In genomic region chr19:55643003-55643732, GRCh38 we compare ENCODE assay signal across 8 cellular contexts. TPM values are rescaled to one million over a fixed set of nuclear protein-coding genes. Genes with fewer than 3 reads are reported as not detected.
A peak's percentile ranks its signal among the peaks of the same experiment; 100 is the strongest.
DNase-seq lines count a peak whose midpoint lies in the region; ATAC-seq and TF ChIP-seq lines count a peak whose summit lies in the region.

Gene ZNF581, plus strand, starts transcription at chr19:55643649. Its CDS starts 923 bp downstream, at chr19:55644572.

- H3K4me2 ChIP-seq in SK-N-SH, result peak within 1 kb of the TSS; percentile 95

- H3K4me1 Mint-ChIP-seq in activated naive CD4-positive, alpha-beta T cell treated with anti-CD3 and anti-CD28 coated beads, Interleukin-2, amount 10 ng/mL, durations not matched to agents 7 days and 5 days, result peaks cover 67% of the 10 kb centered on the region

- no peaks in the 10 kb centered on the region for H3K9me3 ChIP-seq in SK-N-SH
- H3K9me3 ChIP-seq in neutrophil, result no peaks in the 10 kb centered on the region
- H3K9me3 ChIP-seq in suprapubic skin, result no peaks in the 10 kb centered on the region

- H3K4me1 ChIP-seq in ACC112 (ENCODE audit: control insufficient read depth, insufficient read depth, low read length, unreplicated experiment) (peaks cover 9% of the 10 kb centered on the region), SK-N-SH (ENCODE audit: control insufficient read depth in 1 of 2, insufficient read depth in 2 of 2, low read depth in 1 of 2, low read length in 1 of 2) (peaks cover 21 to 43% of the 10 kb centered on the region in 2 experiments; a peak in 2 of 4 replicates), neutrophil (ENCODE audit: control insufficient read depth in 1 of 2, insufficient read depth in 1 of 2, low read depth in 1 of 2, low read length in 1 of 2) (peaks cover 53 to 65% of the 10 kb centered on the region in 2 experiments), suprapubic skin (peaks cover 70% of the 10 kb centered on the region)

- H3K27ac Mint-ChIP-seq in activated naive CD4-positive, alpha-beta T cell treated with anti-CD3 and anti-CD28 coated beads, Interleukin-2, amount 10 ng/mL, durations not matched to agents 7 days and 5 days, result peak within 1 kb of the TSS; percentile 93

- TF ChIP-seq EP300 in SK-N-SH (IDR thresholded peaks at IDR 0.05; ENCODE audit: borderline replicate concordance in 1 of 2, low read depth in 1 of 2, low read length in 1 of 2), result peak in 1 of 2 experiments; percentile 34; a peak in 1 of 4 replicates
- no peak for TF ChIP-seq EP300 in suprapubic skin (IDR thresholded peaks at IDR 0.05)

- POLR2A ChIA-PET in SK-N-SH (lab: Yijun Ruan, JAX), result interaction anchor here (1.2 kb wide), 1 partner anchor 11 kb away, joined by 4 read pairs; the partner anchor contains the start of gene U2AF2

- H3K79me2 ChIP-seq in ACC112 (ENCODE audit: control insufficient read depth, insufficient read depth, low read length, unreplicated experiment) (peaks cover 33% of the 10 kb centered on the region), SK-N-SH (ENCODE audit: insufficient read depth) (peaks cover 83% of the 10 kb centered on the region)

- no peaks in the 10 kb centered on the region for H4K20me1 ChIP-seq in SK-N-SH (ENCODE audit: insufficient read depth)

- peaks cover 13% of the 10 kb centered on the region for H3K36me3 Mint-ChIP-seq in activated naive CD4-positive, alpha-beta T cell treated with anti-CD3 and anti-CD28 coated beads, Interleukin-2, amount 10 ng/mL, durations not matched to agents 7 days and 5 days

- H3K9me3 Mint-ChIP-seq in activated naive CD4-positive, alpha-beta T cell treated with anti-CD3 and anti-CD28 coated beads, Interleukin-2, amount 10 ng/mL, durations not matched to agents 7 days and 5 days, result no peaks in the 10 kb centered on the region

- TF ChIP-seq CTCF in SK-N-SH (IDR thresholded peaks at IDR 0.05) (no peak), neutrophil (IDR thresholded peaks at IDR 0.05) (no peak), suprapubic skin (IDR thresholded peaks at IDR 0.05) (no peak)

- H3F3A ChIP-seq in SK-N-SH (replicated peaks; ENCODE audit: insufficient read depth), result peaks cover 43% of the 10 kb centered on the region

- TF ChIP-seq POLR2A in suprapubic skin (IDR thresholded peaks at IDR 0.05), result no peak

- WGBS in SK-N-SH (ENCODE audit: low lambda C conversion rate), result 8% methylated on average over 37 of the region's 42 CpGs
- 0% methylated on average over 34 of the region's 42 CpGs for WGBS in suprapubic skin

- peak within 1 kb of the TSS; percentile 29; the same call in 1 of the 2 replicates for H3K27ac ChIP-seq in ACC112 (ENCODE audit: low read depth, low read length)
- H3K27ac ChIP-seq in SK-N-SH (ENCODE audit: low read depth in 2 of 2, low read length in 1 of 2), result peak within 1 kb of the TSS; percentile 85 to 88
- peak within 1 kb of the TSS; percentile 83 for H3K27ac ChIP-seq in neutrophil
- peak within 1 kb of the TSS; percentile 87 for H3K27ac ChIP-seq in suprapubic skin

- no peaks in the 10 kb centered on the region for H3K27me3 ChIP-seq in ACC112 (ENCODE audit: insufficient read depth, low read length)
- H3K27me3 ChIP-seq in SK-N-SH (ENCODE audit: insufficient read depth), result no peaks in the 10 kb centered on the region
- H3K27me3 ChIP-seq in neutrophil, result peaks cover 46% of the 10 kb centered on the region
- H3K27me3 ChIP-seq in suprapubic skin, result no peaks in the 10 kb centered on the region

- no peaks in the 10 kb centered on the region for H3K27me3 Mint-ChIP-seq in activated naive CD4-positive, alpha-beta T cell treated with anti-CD3 and anti-CD28 coated beads, Interleukin-2, amount 10 ng/mL, durations not matched to agents 7 days and 5 days

- H2AFZ ChIP-seq in ACC112 (ENCODE audit: low read length, unreplicated experiment) (no peak within 1 kb of the TSS), SK-N-SH (ENCODE audit: low read depth) (no peak within 1 kb of the TSS)

- TF ChIP-seq RAD21 in SK-N-SH (IDR thresholded peaks at IDR 0.05; ENCODE audit: low read length), result no peak

- H3K4me3 Mint-ChIP-seq in activated naive CD4-positive, alpha-beta T cell treated with anti-CD3 and anti-CD28 coated beads, Interleukin-2, amount 10 ng/mL, durations not matched to agents 7 days and 5 days, result peak within 1 kb of the TSS; percentile 92

- H3K36me3 ChIP-seq in ACC112 (ENCODE audit: insufficient read depth, low read length), result no peaks in the 10 kb centered on the region; the same call in 1 of the 2 replicates
- H3K36me3 ChIP-seq in SK-N-SH (replicated peaks in 1 of 2; ENCODE audit: control insufficient read depth in 1 of 2, insufficient read depth in 2 of 2, low read length in 1 of 2), result peaks cover 5 to 13% of the 10 kb centered on the region in 2 experiments
- peaks cover 19% of the 10 kb centered on the region for H3K36me3 ChIP-seq in neutrophil
- peaks cover 13% of the 10 kb centered on the region for H3K36me3 ChIP-seq in suprapubic skin

- H3K4me3 ChIP-seq in ACC112 (ENCODE audit: low read depth, low read length) (peak within 1 kb of the TSS; percentile 96), SK-N-SH (ENCODE audit: low read depth in 2 of 2, low read length in 1 of 2) (peak within 1 kb of the TSS; percentile 53 to 81), neutrophil (ENCODE audit: low read depth in 1 of 2, low read length in 1 of 2) (peak within 1 kb of the TSS; percentile 73 to 96), suprapubic skin (peak within 1 kb of the TSS; percentile 93)

- no peaks in the 10 kb centered on the region for H3K9me2 ChIP-seq in SK-N-SH

- DNase-seq in LHCN-M2 (ENCODE audit: low read depth) (peak; percentile 68), SK-N-SH (peak; percentile 90), germinal center (ENCODE audit: low spot score) (peak; percentile 80), suprapubic skin (ENCODE audit: low spot score in 2 of 2) (peak; percentile 90 to 91)
- DNase-seq in activated naive CD4-positive, alpha-beta T cell treated with anti-CD3 and anti-CD28 coated beads, Interleukin-2, amount 10 ng/mL, durations not matched to agents 7 days and 5 days, result peak; percentile 84

- CTCF ChIA-PET in SK-N-SH (lab: Yijun Ruan, JAX), result interaction anchor here (1.2 to 3.9 kb wide), 4 partner anchors 11 to 37 kb away, joined by 3 to 22 read pairs (median 7); partner anchors contain the start of gene U2AF2
- CTCF ChIA-PET in activated naive CD4-positive, alpha-beta T cell treated with anti-CD3 and anti-CD28 coated beads, Interleukin-2, amount 10 ng/mL, durations not matched to agents 7 days and 5 days (lab: Charles Lee), result interaction anchor here (0.9 to 2.7 kb wide), 4 partner anchors 10 to 139 kb away, joined by 3 to 15 read pairs (median 3); no protein-coding TSS in a partner anchor

- peak within 1 kb of the TSS; percentile 86 for H3K9ac ChIP-seq in SK-N-SH

- ATAC-seq in GM18868 (IDR thresholded peaks at IDR 0.05; ENCODE audit: unreplicated experiment), result peak; percentile 27

TF ChIP-seq in SK-N-SH, 30 proteins besides CTCF, POLR2A, EP300 and RAD21 (continues in another document):
- no peak for TF ChIP-seq EZH2phosphoT487 (IDR thresholded peaks at IDR 0.05; ENCODE audit: borderline replicate concordance, low read depth)
- TF ChIP-seq REST (IDR thresholded peaks at IDR 0.05; ENCODE audit: low read depth, low read length), result 0 out of 2 replicates have a peak, but pooled peaks have one; percentile 38
- TF ChIP-seq MAX (IDR thresholded peaks at IDR 0.05; ENCODE audit: low read depth), result peak; percentile 86
- TF ChIP-seq MXI1 (IDR thresholded peaks at IDR 0.05; ENCODE audit: low read depth, low read length), result peak; percentile 78
- TF ChIP-seq MEF2A (IDR thresholded peaks at IDR 0.05; ENCODE audit: borderline replicate concordance, low read depth), result no peak
- TF ChIP-seq RFX5 (IDR thresholded peaks at IDR 0.05; ENCODE audit: low read length), result no peak
- no peak for TF ChIP-seq USF2 (IDR thresholded peaks at IDR 0.05; ENCODE audit: borderline replicate concordance, low read depth, low read length)
- no peak for TF ChIP-seq SMC3 (IDR thresholded peaks at IDR 0.05; ENCODE audit: low read depth, low read length)
- TF ChIP-seq POLR2AphosphoS5 (IDR thresholded peaks at IDR 0.05; ENCODE audit: low read depth, low read length), result 0 out of 2 replicates have a peak, but pooled peaks have one; percentile 46

RNA-seq across cellular contexts. Expression of gene ZNF581, which starts in this region (rescaled TPM):
- total RNA-seq in LHCN-M2 (2014; rRNA removed) (11.4 and 15.4 TPM in 2 replicates), suprapubic skin (10 to 100 TPM; 16.3 to 27.1 (median 20.2) TPM)
- polyA plus RNA-seq in LHCN-M2 (2012), result 21.0 TPM
- polyA plus RNA-seq in SK-N-SH (2012; rRNA removed), result 24.2 and 24.7 TPM in 2 replicates
- 14.5 and 20.7 TPM in 2 replicates for polyA plus RNA-seq in SK-N-SH (2012; cell fraction: cytosol; rRNA removed)
- 27.5 and 35.6 TPM in 2 replicates for polyA plus RNA-seq in SK-N-SH (2012; cell fraction: nucleus; rRNA removed)

Comparison
In these comparisons a context has a peak if more than half of its experiments do, and no peak if none do; other contexts are left out.
1. Peak in every context shown above with its lines: DNase-seq, ATAC-seq, H3K4me3 ChIP-seq and H3K27ac ChIP-seq.
2. H3K27ac ChIP-seq: peak in every context shown above with its lines; median percentile 87 in suprapubic skin; 86 in SK-N-SH; 83 in neutrophil; 29 in ACC112.